ENCODE assay signal across 15 cellular contexts in genomic region chr3:67937498-67938118, GRCh38.
DNase-seq lines count a peak whose midpoint lies in the region; ATAC-seq, FAIRE-seq and TF ChIP-seq lines count a peak whose summit lies in the region.
"Had no signal": no experiment of that assay in that cellular context is flagged by ENCODE, and none has a peak within 500 bp of the region (broad histone marks: within the 10 kb centered on the region; RNA-seq: fewer than 3 reads in every experiment).

No MANE protein-coding gene starts in this region.

- TF ChIP-seq EP300 in HepG2 (IDR thresholded peaks at IDR 0.05; ENCODE audit: low read depth in 2 of 2, low read length in 2 of 2) (no peak), HepG2 (CRISPR knock-in tag; IDR thresholded peaks at IDR 0.05; ENCODE audit: borderline replicate concordance) (no peak)

- intact Hi-C loops in HepG2 (cut with micrococcal nuclease; ENCODE audit: unreplicated experiment): no loop called here
- intact Hi-C loops in right lobe of liver (cut with DNase I): no loop called here

- CTCF ChIA-PET in HepG2 (lab: Yijun Ruan, JAX; ENCODE audit: low intra/inter-chr PET ratio, low total read pairs): no interaction called here

- BruUV-seq in HepG2 (replicated peaks; lab: Mats Ljungman, UMichigan): no TSS peak

- H3K9ac ChIP-seq in liver (ENCODE audit: low read depth in 1 of 2, low read length in 2 of 2) (no peak overlapping the region), HepG2 (ENCODE audit: insufficient read depth, low read depth, low read length) (no peak overlapping the region)
- H3K9ac ChIP-seq: BLaER1 treated with 17β-estradiol and CSF1 and Interleukin-3, amounts not matched to agents 10 nM and 100 nM had no signal

- POLR2A ChIA-PET in HepG2 (lab: Yijun Ruan, JAX): no interaction called here

- in situ Hi-C loops in HepG2 (cut with HindIII; ENCODE audit: extremely low pct_ligation_motif_present, low pct_unique_long_range_greater_than_20kb): no loop called here

- H3K4me1 ChIP-seq in liver (ENCODE audit: control insufficient read depth in 4 of 4, insufficient read depth in 4 of 4, low read length in 3 of 4) (peaks cover 0 to 10% (median 7%) of the 10 kb centered on the region in 4 donors), HepG2 (ENCODE audit: insufficient read depth, low read length) (no peaks in the 10 kb centered on the region), right lobe of liver (peaks cover 0 to 21% (median 2%) of the 10 kb centered on the region in 4 donors)

- H4K20me1 ChIP-seq in HepG2 (ENCODE audit: insufficient read depth, low read length): no peaks in the 10 kb centered on the region
- H4K20me1 ChIP-seq: BLaER1 treated with 17β-estradiol and CSF1 and Interleukin-3, amounts not matched to agents 10 nM and 100 nM had no signal

- H3K4me3 ChIP-seq in liver (ENCODE audit: low read depth in 1 of 3, low read length in 3 of 3): no peak overlapping the region
- no peak overlapping the region for H3K4me3 ChIP-seq in HepG2 (replicated peaks in 1 of 3; ENCODE audit: insufficient read depth in 1 of 3, low read depth in 2 of 3, low read length in 3 of 3)
- H3K4me3 ChIP-seq in right lobe of liver: no peak overlapping the region
- H3K4me3 ChIP-seq: BLaER1 treated with 17β-estradiol and CSF1 and Interleukin-3, amounts not matched to agents 10 nM and 100 nM; GM23338 had no signal

- H3K27me3 ChIP-seq in liver (ENCODE audit: control insufficient read depth in 4 of 4, insufficient read depth in 4 of 4, low read length in 3 of 4): no peaks in the 10 kb centered on the region
- no peaks in the 10 kb centered on the region for H3K27me3 ChIP-seq in HepG2 (ENCODE audit: control insufficient read depth in 1 of 2, insufficient read depth in 2 of 2, low read length in 2 of 2)
- H3K27me3 ChIP-seq in right lobe of liver: no peaks in the 10 kb centered on the region
- H3K27me3 ChIP-seq: BLaER1 treated with 17β-estradiol and CSF1 and Interleukin-3, amounts not matched to agents 10 nM and 100 nM had no signal

- WGBS in liver: 99% methylated on average over 1 of the region's 1 CpG
- 100% methylated on average over 1 of the region's 1 CpG for WGBS in HepG2 (ENCODE audit: low lambda C conversion rate)
- 70% methylated on average over 1 of the region's 1 CpG for WGBS in right lobe of liver (ENCODE audit: insufficient coverage, low coverage, low lambda C conversion rate, missing lambda C conversion rate)

- H3K9me3 ChIP-seq in liver (ENCODE audit: control insufficient read depth in 4 of 4, low read length in 3 of 4): no peaks in the 10 kb centered on the region
- no peaks in the 10 kb centered on the region for H3K9me3 ChIP-seq in HepG2 (ENCODE audit: low read length)
- no peaks in the 10 kb centered on the region for H3K9me3 ChIP-seq in right lobe of liver

- H3K36me3 ChIP-seq in liver (ENCODE audit: control insufficient read depth in 4 of 4, insufficient read depth in 3 of 4, low read depth in 1 of 4, low read length in 3 of 4) (no peaks in the 10 kb centered on the region), HepG2 (replicated peaks in 1 of 2; ENCODE audit: control insufficient read depth in 1 of 2, insufficient read depth in 2 of 2, low read length in 2 of 2) (no peaks in the 10 kb centered on the region), right lobe of liver (no peaks in the 10 kb centered on the region)

- TF ChIP-seq POLR2A in HepG2 (IDR thresholded peaks at IDR 0.05; ENCODE audit: insufficient read depth in 1 of 2, low read depth in 2 of 2, low read length in 2 of 2): no peak
- no peak for TF ChIP-seq POLR2A in right lobe of liver (IDR thresholded peaks at IDR 0.05)

- H3K27ac ChIP-seq in liver (ENCODE audit: low read depth in 1 of 2, low read length in 2 of 2) (peak overlapping the region in 1 of 2 donors; percentile 9), HepG2 (ENCODE audit: extremely low read length, insufficient read depth, low read length) (no peak overlapping the region), right lobe of liver (peak overlapping the region in 1 of 3 donors; percentile 30)
- H3K27ac ChIP-seq: 22Rv1 had no signal

- no peak for FAIRE-seq in HepG2 (lab: Jason Lieb, UNC)

- TF ChIP-seq CTCF in liver (IDR thresholded peaks at IDR 0.05; ENCODE audit: low read depth, low read length, missing input control) (no peak), HepG2 (CRISPR knock-in tag; IDR thresholded peaks at IDR 0.05) (no peak), right lobe of liver (IDR thresholded peaks at IDR 0.05) (no peak)

- no peak for DNase-seq in HepG2 (ENCODE audit: low spot score)
- peak; percentile 23 for DNase-seq in astrocyte of the hippocampus (ENCODE audit: low read depth, low spot score)
- peak in 1 of 3 donors; percentile 58 for DNase-seq in right lobe of liver
- DNase-seq in NCI-H1436 treated with DMSO at 0.1 percent for 48 hours (lab: John Stamatoyannopoulos, UW): no peak
- DNase-seq: Calu3; CD4-positive, CD25-positive, alpha-beta regulatory T cell; DMS 273 treated with DMSO at 0.1 percent for 48 hours; H7 had no signal

- ATAC-seq in HepG2 (no peak), right lobe of liver (peak; percentile 77 to 89 (median 84)), GM18867 (IDR thresholded peaks at IDR 0.05; ENCODE audit: unreplicated experiment) (no peak), HG03439 (IDR thresholded peaks at IDR 0.05; ENCODE audit: unreplicated experiment) (no peak), HG03521 (IDR thresholded peaks at IDR 0.05; ENCODE audit: unreplicated experiment) (no peak)
- ATAC-seq: GM23338 had no signal

- H3K79me2 ChIP-seq in HepG2 (ENCODE audit: insufficient read depth, low read length): no peaks in the 10 kb centered on the region

- H3K4me2 ChIP-seq in HepG2 (ENCODE audit: low read depth, low read length): no peak overlapping the region
- H3K4me2 ChIP-seq: BLaER1 treated with 17β-estradiol and CSF1 and Interleukin-3, amounts not matched to agents 10 nM and 100 nM; GM23338 had no signal

- TF ChIP-seq RAD21 in liver (IDR thresholded peaks at IDR 0.05): peak in 1 of 2 donors; percentile 14
- TF ChIP-seq RAD21 in HepG2 (CRISPR knock-in tag; IDR thresholded peaks at IDR 0.05): no peak

- H2AFZ ChIP-seq in HepG2 (ENCODE audit: low read length): no peak overlapping the region
- H2AFZ ChIP-seq: GM23338 had no signal

TF ChIP-seq in liver, 16 proteins besides CTCF, POLR2A, EP300 and RAD21 (continues in another document):
- TF ChIP-seq REST (IDR thresholded peaks at IDR 0.05) (no peak), NR2F2 (IDR thresholded peaks at IDR 0.05) (peak; percentile 74), ATF3 (IDR thresholded peaks at IDR 0.05) (peak; percentile 84)

TF ChIP-seq in HepG2, 621 proteins besides CTCF, POLR2A, EP300 and RAD21:
- TF ChIP-seq ZBTB46 (CRISPR knock-in tag; IDR thresholded peaks at IDR 0.05; ENCODE audit: borderline replicate concordance) (no peak), ZNF672 (CRISPR knock-in tag; IDR thresholded peaks at IDR 0.05) (no peak), ZNF790 (CRISPR knock-in tag; IDR thresholded peaks at IDR 0.05; ENCODE audit: borderline replicate concordance) (no peak), PTBP1 (IDR thresholded peaks at IDR 0.05; ENCODE audit: low read depth, low read length, poor library complexity, severe bottlenecking) (no peak), ZBTB43 (CRISPR knock-in tag; conservative IDR thresholded peaks at IDR 0.05) (no peak), FOXA3 (CRISPR knock-in tag; IDR thresholded peaks at IDR 0.05) (no peak)

Comparison
In these comparisons a context has a peak if more than half of its experiments do, and no peak if none do; other contexts are left out.
1. ATAC-seq: peak in right lobe of liver (4 of 4); none in HepG2 (single experiment), GM18867 (single experiment), HG03439 (single experiment) and HG03521 (single experiment).